ENCODE assay signal across 8 cellular contexts in the genomic region with DNA sequence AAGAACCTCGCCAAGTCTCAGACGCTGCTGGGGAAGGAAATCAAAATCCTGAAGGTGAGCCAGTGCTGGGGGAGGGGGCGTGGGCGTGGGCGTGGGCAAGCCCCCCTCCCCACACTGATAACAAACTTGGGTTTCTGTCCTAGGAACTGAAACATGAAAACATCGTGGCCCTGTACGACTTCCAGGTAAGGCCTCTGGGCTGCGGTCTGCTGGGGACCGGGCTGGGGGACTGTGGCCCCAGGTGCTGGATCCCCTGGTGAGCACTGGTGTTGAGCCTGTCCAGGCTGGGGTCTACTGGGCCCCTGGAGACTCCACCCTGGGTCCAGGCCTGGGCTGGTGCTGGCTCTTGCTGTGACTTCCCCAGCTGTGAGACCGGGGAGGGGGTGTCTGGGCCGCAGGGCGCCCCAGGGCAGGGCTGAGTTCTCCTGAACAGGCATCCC. TPM values are rescaled to one million over a fixed set of nuclear protein-coding genes. Genes with fewer than 3 reads are reported as not detected.
A peak's percentile ranks its signal among the peaks of the same experiment; 100 is the strongest.
DNase-seq lines count a peak whose midpoint lies in the region; ATAC-seq, FAIRE-seq and TF ChIP-seq lines count a peak whose summit lies in the region.

No MANE protein-coding gene starts in this region.

- peak overlapping the region; percentile 97 to 99 for H3K27ac ChIP-seq in kidney (ENCODE audit: low read depth in 2 of 2, low read length in 2 of 2)
- H3K27ac ChIP-seq in temporal lobe (ENCODE audit: low read depth, low read length) = peak overlapping the region; percentile 93

- peak overlapping the region; percentile 52 to 75 for H3K4me3 ChIP-seq in kidney (ENCODE audit: low read length in 2 of 2)

- intact Hi-C loops in kidney (cut with DNase I) = no loop called here

- no peaks in the 10 kb centered on the region for H3K9me3 Mint-ChIP-seq in activated naive CD8-positive, alpha-beta T cell (ENCODE audit: low read depth)

- TF ChIP-seq CTCF in kidney (IDR thresholded peaks at IDR 0.05; ENCODE audit: borderline replicate concordance, extremely low read depth, insufficient read depth) = no peak

- H3K4me3 Mint-ChIP-seq in activated naive CD8-positive, alpha-beta T cell = peak overlapping the region; percentile 84

- H3K36me3 ChIP-seq in kidney (ENCODE audit: control insufficient read depth in 1 of 2, insufficient read depth in 2 of 2, low read length in 2 of 2) = peaks cover 0 to 2% of the 10 kb centered on the region in 2 donors

- no peak for DNase-seq in kidney
- DNase-seq in NCI-H146 (lab: John Stamatoyannopoulos, UW) = no peak
- DNase-seq in COR-L47 (lab: John Stamatoyannopoulos, UW) = no peak
- DNase-seq in NCI-H2107 treated with DMSO at 0.1 percent for 48 hours (lab: John Stamatoyannopoulos, UW; ENCODE audit: unreplicated experiment) = no peak

- H3K27me3 Mint-ChIP-seq in activated naive CD8-positive, alpha-beta T cell = no peaks in the 10 kb centered on the region

- H3K27ac Mint-ChIP-seq in activated naive CD8-positive, alpha-beta T cell = peak overlapping the region; percentile 75

- no peaks in the 10 kb centered on the region for H3K36me3 Mint-ChIP-seq in activated naive CD8-positive, alpha-beta T cell

- peaks cover 9 to 16% of the 10 kb centered on the region in 2 donors for H3K4me1 ChIP-seq in kidney (ENCODE audit: control insufficient read depth in 1 of 2, insufficient read depth in 1 of 2, low read depth in 1 of 2, low read length in 2 of 2)

- no peak for FAIRE-seq in kidney (lab: Jason Lieb, UNC)

- no peaks in the 10 kb centered on the region for H3K9me3 ChIP-seq in kidney (ENCODE audit: control insufficient read depth in 1 of 2, low read length in 2 of 2)

- H3K4me1 Mint-ChIP-seq in activated naive CD8-positive, alpha-beta T cell (ENCODE audit: low read depth) = peaks cover 18% of the 10 kb centered on the region

- ATAC-seq in GM18870 (IDR thresholded peaks at IDR 0.05; ENCODE audit: unreplicated experiment) (peak; percentile 20), HG03108 (IDR thresholded peaks at IDR 0.05; ENCODE audit: unreplicated experiment) (peak; percentile 2)

- H3K9ac ChIP-seq in kidney (ENCODE audit: low read length in 2 of 2) = peak overlapping the region; percentile 12 to 78

RNA-seq across cellular contexts. Expression of gene ULK1, which starts 1.2 kb away (rescaled TPM):
- total RNA-seq in kidney = 33.4 TPM
- polyA plus RNA-seq in kidney (ENCODE audit: insufficient read depth, low read depth, low replicate concordance) = 11.4 TPM
- 12.0 TPM for total RNA-seq in temporal lobe

RNA-seq across cellular contexts. Expression of gene PUS1, which starts 33.4 kb away (rescaled TPM):
- total RNA-seq in kidney (28.8 TPM), temporal lobe (3.9 TPM)
- 16.1 TPM for polyA plus RNA-seq in kidney (ENCODE audit: insufficient read depth, low read depth, low replicate concordance)

RNA-seq across cellular contexts. Expression of gene EP400, which starts 54.1 kb away (rescaled TPM):
- 44.7 TPM for total RNA-seq in kidney
- 7.5 TPM for polyA plus RNA-seq in kidney (ENCODE audit: insufficient read depth, low read depth, low replicate concordance)
- total RNA-seq in temporal lobe = 21.6 TPM
